ENCODE assay signal across 11 cellular contexts in the genomic region with DNA sequence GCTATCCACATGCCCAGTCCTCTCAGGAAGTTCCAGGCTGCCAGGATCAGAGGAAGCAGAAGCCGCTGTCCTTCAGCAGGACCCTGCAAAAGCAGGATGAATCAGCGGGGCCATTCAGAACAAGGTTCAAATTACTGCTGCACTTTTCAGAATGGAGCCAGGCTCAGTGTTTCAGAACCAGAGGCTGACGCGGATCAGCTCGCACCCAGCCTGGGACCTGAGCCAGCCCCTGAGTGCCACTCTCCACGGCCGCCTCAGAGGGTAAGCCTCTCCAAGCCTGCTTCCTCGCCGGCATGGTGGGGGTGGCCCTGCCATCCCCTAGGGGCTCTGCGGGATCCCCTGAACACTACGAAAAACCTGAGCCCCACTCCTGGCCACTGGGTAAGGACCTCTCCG. TPM values are rescaled to one million over a fixed set of nuclear protein-coding genes. Genes with fewer than 3 reads are reported as not detected.
DNase-seq lines count a peak whose midpoint lies in the region; ATAC-seq and TF ChIP-seq lines count a peak whose summit lies in the region.
"Had no signal": no experiment of that assay in that cellular context is flagged by ENCODE, and none has a peak within 500 bp of the region (broad histone marks: within the 10 kb centered on the region; RNA-seq: fewer than 3 reads in every experiment).

No MANE protein-coding gene starts in this region.

- no peak for TF ChIP-seq CTCF in WERI-Rb-1 (IDR thresholded peaks at IDR 0.05; ENCODE audit: low read depth, low read length)
- no peak for TF ChIP-seq CTCF in cardiac muscle cell (IDR thresholded peaks at IDR 0.05; ENCODE audit: low read depth, low read length)
- no peak for TF ChIP-seq CTCF in gastrocnemius medialis (IDR thresholded peaks at IDR 0.05 in 4 of 5, conservative IDR thresholded peaks at IDR 0.05 in 1 of 5)
- TF ChIP-seq CTCF in type B pancreatic cell (conservative IDR thresholded peaks at IDR 0.05), result no peak

- H3K36me3 ChIP-seq in WERI-Rb-1 (no peaks in the 10 kb centered on the region), cardiac muscle cell (no peaks in the 10 kb centered on the region), gastrocnemius medialis (no peaks in the 10 kb centered on the region)

- H3K4me1 ChIP-seq in cardiac muscle cell (ENCODE audit: low read depth), result peaks cover 29% of the 10 kb centered on the region
- H3K4me1 ChIP-seq in gastrocnemius medialis, result peaks cover 52 to 70% of the 10 kb centered on the region in 2 donors

- DNase-seq in EH (ENCODE audit: low read depth), result peak; percentile 94
- peak; percentile 8 for DNase-seq in WERI-Rb-1
- DNase-seq in cardiac muscle cell (ENCODE audit: low read depth in 1 of 2, low spot score in 1 of 2), result peak in 1 of 2 donors; percentile 80
- DNase-seq in gastrocnemius medialis, result peak; percentile 41 to 82
- DNase-seq in type B pancreatic cell (ENCODE audit: extremely low spot score, unreplicated experiment), result no peak
- DNase-seq in SW480 (ENCODE audit: low spot score), result no peak
- no peak for DNase-seq in NCI-H748 treated with DMSO at 0.1 percent for 48 hours (lab: John Stamatoyannopoulos, UW)
- DNase-seq in stimulated activated naive CD4-positive, alpha-beta T cell (lab: John Stamatoyannopoulos, UW), result no peak
- DNase-seq: central memory CD4-positive, alpha-beta T cell; H7; Kasumi-1 had no signal

- H3K27ac ChIP-seq in WERI-Rb-1 (no peak overlapping the region), cardiac muscle cell (peak overlapping the region; percentile 75), gastrocnemius medialis (peak overlapping the region; percentile 78 to 86 (median 84))

- intact Hi-C loops in gastrocnemius medialis (cut with DNase I; ENCODE audit: low total_unique reads), result loop anchor here (1.0 kb wide), 1 partner anchor 21 kb away; no protein-coding TSS in a partner anchor

- peaks cover 30% of the 10 kb centered on the region for H3K4me1 Mint-ChIP-seq in type B pancreatic cell (ENCODE audit: unreplicated experiment)

- H3K4me3 ChIP-seq in WERI-Rb-1 (ENCODE audit: low read depth, low read length) (no peak overlapping the region), cardiac muscle cell (no peak overlapping the region), gastrocnemius medialis (peak overlapping the region; percentile 28 to 39 (median 36))

- no peaks in the 10 kb centered on the region for H3K36me3 Mint-ChIP-seq in type B pancreatic cell

- ATAC-seq in gastrocnemius medialis, result peak; percentile 78 to 87

- H3K27me3 ChIP-seq in WERI-Rb-1 (ENCODE audit: insufficient read depth, low read depth, severe bottlenecking) (no peaks in the 10 kb centered on the region), cardiac muscle cell (no peaks in the 10 kb centered on the region), gastrocnemius medialis (no peaks in the 10 kb centered on the region)

- TF ChIP-seq POLR2A in gastrocnemius medialis (IDR thresholded peaks at IDR 0.05), result peak; percentile 50 to 61

- H3K9me3 ChIP-seq in WERI-Rb-1 (ENCODE audit: severe bottlenecking) (peaks cover 8% of the 10 kb centered on the region), cardiac muscle cell (ENCODE audit: low read depth) (no peaks in the 10 kb centered on the region), gastrocnemius medialis (no peaks in the 10 kb centered on the region)

- H3K4me3 Mint-ChIP-seq in type B pancreatic cell, result no peak overlapping the region

- in situ Hi-C loops in gastrocnemius medialis (cut with MboI; ENCODE audit: low sequenced_read_pairs in 4 of 4), result no loop called here

- H3K27me3 Mint-ChIP-seq in type B pancreatic cell, result peaks cover 6% of the 10 kb centered on the region

- H3K9me3 Mint-ChIP-seq in type B pancreatic cell, result no peaks in the 10 kb centered on the region

- H3K27ac Mint-ChIP-seq in type B pancreatic cell, result no peak overlapping the region

RNA-seq across cellular contexts. Expression of a gene that starts 24.7 kb away (rescaled TPM):
- total RNA-seq in cardiac muscle cell (18.1 and 26.0 TPM in 2 replicates), gastrocnemius medialis (10 to 100 TPM in 2 of 4 donors, 1 to 10 TPM in 2; 3.4 to 22.2 (median 10.8) TPM), type B pancreatic cell (ENCODE audit: low replicate concordance) (1.9 and 9.3 TPM in 2 replicates)
- 14.0 and 21.4 TPM in 2 replicates for polyA plus RNA-seq in cardiac muscle cell

Comparison
In these comparisons a context has a peak if more than half of its experiments do, and no peak if none do; other contexts are left out.
1. DNase-seq: peak in EH (single experiment), WERI-Rb-1 (single experiment) and gastrocnemius medialis (2 of 2); none in type B pancreatic cell (single experiment), SW480 (single experiment), NCI-H748 treated with DMSO at 0.1 percent for 48 hours (single experiment) and stimulated activated naive CD4-positive, alpha-beta T cell (0 of 6).
2. H3K4me3 ChIP-seq: peak in gastrocnemius medialis (4 of 4); none in WERI-Rb-1 (single experiment) and cardiac muscle cell (single experiment).